Comparison of ENCODE assay signal across 1 cellular context in the genomic region with DNA sequence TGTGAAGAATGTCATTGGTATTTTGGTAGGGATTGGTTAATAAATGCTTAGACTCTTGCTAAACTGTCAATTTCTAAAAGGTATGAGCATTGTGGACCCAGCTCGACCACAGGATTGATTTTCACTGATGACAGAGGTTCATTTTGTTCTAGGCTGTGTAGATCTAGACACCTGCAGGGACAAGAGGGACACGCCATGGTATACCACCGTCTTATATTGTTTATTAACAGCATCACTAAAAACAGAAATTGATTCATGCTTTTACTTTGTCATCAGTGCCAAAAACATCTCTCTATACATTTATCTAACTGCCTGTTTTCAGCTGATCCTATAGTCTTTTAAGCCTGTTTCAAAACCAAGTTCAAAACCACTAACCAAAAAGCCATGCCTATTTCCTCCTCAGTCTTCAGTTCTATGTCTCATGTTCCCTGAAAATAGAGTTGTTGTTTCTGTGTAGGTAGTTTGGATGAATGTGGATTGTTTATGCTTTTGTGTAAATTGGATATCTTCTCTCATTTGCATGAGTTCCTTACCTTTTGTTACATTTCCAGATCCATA.
TF ChIP-seq lines count a peak whose summit lies in the region.

No MANE protein-coding gene starts in this region.

TF ChIP-seq in IMR-90, 13 proteins besides CTCF, POLR2A, EP300 and RAD21:
- TF ChIP-seq RCOR1 (IDR thresholded peaks at IDR 0.05; ENCODE audit: insufficient replicate concordance, low read length) (no peak), BHLHE40 (IDR thresholded peaks at IDR 0.05; ENCODE audit: low read depth, low read length) (no peak), CEBPB (IDR thresholded peaks at IDR 0.05; ENCODE audit: low read depth, low read length) (no peak), MAFK (IDR thresholded peaks at IDR 0.05; ENCODE audit: low read depth, low read length) (no peak), RFX5 (IDR thresholded peaks at IDR 0.05; ENCODE audit: low read depth, low read length) (no peak), MXI1 (IDR thresholded peaks at IDR 0.05; ENCODE audit: borderline replicate concordance, low read depth, low read length) (no peak), FOS (IDR thresholded peaks at IDR 0.05; ENCODE audit: low read depth, low read length) (no peak), SMC3 (IDR thresholded peaks at IDR 0.05; ENCODE audit: low read depth, low read length) (no peak), CHD1 (IDR thresholded peaks at IDR 0.05; ENCODE audit: low read depth, low read length) (no peak), NFE2L2 (IDR thresholded peaks at IDR 0.05; ENCODE audit: low read depth, low read length) (no peak), MAZ (IDR thresholded peaks at IDR 0.05; ENCODE audit: borderline replicate concordance, low read depth, low read length) (no peak)
- TF ChIP-seq, protein P1, sequence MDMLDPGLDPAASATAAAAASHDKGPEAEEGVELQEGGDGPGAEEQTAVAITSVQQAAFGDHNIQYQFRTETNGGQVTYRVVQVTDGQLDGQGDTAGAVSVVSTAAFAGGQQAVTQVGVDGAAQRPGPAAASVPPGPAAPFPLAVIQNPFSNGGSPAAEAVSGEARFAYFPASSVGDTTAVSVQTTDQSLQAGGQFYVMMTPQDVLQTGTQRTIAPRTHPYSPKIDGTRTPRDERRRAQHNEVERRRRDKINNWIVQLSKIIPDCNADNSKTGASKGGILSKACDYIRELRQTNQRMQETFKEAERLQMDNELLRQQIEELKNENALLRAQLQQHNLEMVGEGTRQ (IDR thresholded peaks at IDR 0.05; ENCODE audit: low read depth, low read length), result no peak
- TF ChIP-seq, protein P2, sequence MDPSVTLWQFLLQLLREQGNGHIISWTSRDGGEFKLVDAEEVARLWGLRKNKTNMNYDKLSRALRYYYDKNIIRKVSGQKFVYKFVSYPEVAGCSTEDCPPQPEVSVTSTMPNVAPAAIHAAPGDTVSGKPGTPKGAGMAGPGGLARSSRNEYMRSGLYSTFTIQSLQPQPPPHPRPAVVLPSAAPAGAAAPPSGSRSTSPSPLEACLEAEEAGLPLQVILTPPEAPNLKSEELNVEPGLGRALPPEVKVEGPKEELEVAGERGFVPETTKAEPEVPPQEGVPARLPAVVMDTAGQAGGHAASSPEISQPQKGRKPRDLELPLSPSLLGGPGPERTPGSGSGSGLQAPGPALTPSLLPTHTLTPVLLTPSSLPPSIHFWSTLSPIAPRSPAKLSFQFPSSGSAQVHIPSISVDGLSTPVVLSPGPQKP (IDR thresholded peaks at IDR 0.05; ENCODE audit: borderline replicate concordance, low read depth, low read length), result no peak
